Comparison of ENCODE assay signal across 9 cellular contexts in the genomic region with DNA sequence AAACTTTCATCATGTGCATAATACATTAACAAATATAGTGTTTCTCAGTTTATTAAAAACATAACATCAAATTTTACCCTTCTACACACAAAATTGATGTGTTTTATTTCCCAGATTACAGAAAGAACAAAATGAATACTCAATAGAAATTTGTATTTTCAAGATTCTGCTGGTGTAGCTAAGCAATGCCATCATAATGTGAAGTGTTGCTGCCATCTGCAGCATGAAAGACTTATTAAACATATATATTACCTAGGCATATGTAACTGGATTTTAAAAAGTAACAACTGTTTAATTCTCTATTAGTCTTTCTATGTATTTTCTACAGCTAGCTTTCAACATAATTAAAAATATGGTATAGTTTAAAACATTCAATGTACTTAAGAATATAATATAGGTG. TPM values are rescaled to one million over a fixed set of nuclear protein-coding genes. Genes with fewer than 3 reads are reported as not detected.
DNase-seq lines count a peak whose midpoint lies in the region; ATAC-seq and TF ChIP-seq lines count a peak whose summit lies in the region.
"Had no signal": no experiment of that assay in that cellular context is flagged by ENCODE, and none has a peak within 500 bp of the region (broad histone marks: within the 10 kb centered on the region; RNA-seq: fewer than 3 reads in every experiment).

No MANE protein-coding gene starts in this region.

- POLR2A ChIA-PET in A673 (lab: Charles Lee; ENCODE audit: low non-redundant PET), result no interaction called here

- no peaks in the 10 kb centered on the region for H3K9me3 ChIP-seq in A673 (ENCODE audit: low read depth, low read length, poor library complexity, severe bottlenecking)
- H3K9me3 ChIP-seq in lung (ENCODE audit: control insufficient read depth in 2 of 2, insufficient read depth in 1 of 2, low read length in 1 of 2), result peaks cover 0 to 2% of the 10 kb centered on the region in 2 donors

- H3K4me1 ChIP-seq in A673 (ENCODE audit: insufficient read depth, low read length, poor library complexity, severe bottlenecking), result no peaks in the 10 kb centered on the region
- no peaks in the 10 kb centered on the region for H3K4me1 ChIP-seq in lung (ENCODE audit: control insufficient read depth in 2 of 2, insufficient read depth in 2 of 2, low read length in 2 of 2)

- BruUV-seq in A673 (replicated peaks; lab: Mats Ljungman, UMichigan), result no TSS peak

- TF ChIP-seq CTCF in A673 (conservative IDR thresholded peaks at IDR 0.05; ENCODE audit: low read depth, low read length) (peak; percentile 52; the same call in 1 of the 2 replicates), lung (IDR thresholded peaks at IDR 0.05; ENCODE audit: control extremely low read depth, extremely low read depth) (peak; percentile 11)

- ATAC-seq in HG02759 (IDR thresholded peaks at IDR 0.05; ENCODE audit: unreplicated experiment) (peak; percentile 55), lung (ENCODE audit: insufficient read depth, low FRiP score) (no peak)

- H3K36me3 ChIP-seq in A673 (ENCODE audit: insufficient read depth, low read length, poor library complexity, severe bottlenecking), result no peaks in the 10 kb centered on the region
- no peaks in the 10 kb centered on the region for H3K36me3 ChIP-seq in lung (ENCODE audit: control insufficient read depth in 2 of 2, insufficient read depth in 2 of 2, low read length in 2 of 2)

- H3K27ac ChIP-seq in A673 (ENCODE audit: low read depth, low read length, poor library complexity, severe bottlenecking) (no peak overlapping the region), lung (ENCODE audit: low read depth in 1 of 2, low read length in 1 of 2) (no peak overlapping the region)

- CTCF ChIA-PET in A673 (lab: Charles Lee), result interaction anchor here (0.5 to 1.6 kb wide), 4 partner anchors 243 to 388 kb away, joined by 3 to 20 read pairs (median 4); no protein-coding TSS in a partner anchor

- no peaks in the 10 kb centered on the region for H3K27me3 ChIP-seq in A673 (replicated peaks; ENCODE audit: insufficient read depth, low read depth, low read length, poor library complexity)
- H3K27me3 ChIP-seq in lung (ENCODE audit: control insufficient read depth, insufficient read depth), result no peaks in the 10 kb centered on the region

- intact Hi-C loops in A673 (cut with micrococcal nuclease; ENCODE audit: unreplicated experiment), result loop anchor here (1.0 to 2.0 kb wide), 2 partner anchors 243 to 359 kb away; no protein-coding TSS in a partner anchor

- peak; percentile 62 for DNase-seq in A673 (ENCODE audit: low spot score)
- DNase-seq in DMS153 (lab: John Stamatoyannopoulos, UW), result peak; percentile 42
- DNase-seq in NCI-H774 (lab: John Stamatoyannopoulos, UW), result peak; percentile 26
- peak; percentile 12 for DNase-seq in brain pericyte (ENCODE audit: low read depth, low spot score)
- no peak for DNase-seq in lung (ENCODE audit: low spot score)
- DNase-seq in GM19240 (ENCODE audit: insufficient read length, low spot score), result no peak
- DNase-seq in cerebellar nuclear complex (lab: John Stamatoyannopoulos, UW), result no peak

- H3K4me3 ChIP-seq in A673 (ENCODE audit: low read depth, low read length, poor library complexity, severe bottlenecking) (no peak overlapping the region), lung (no peak overlapping the region)

RNA-seq across cellular contexts. Expression of gene PLSCR5, which starts 27.5 kb away (rescaled TPM):
- not detected in 2 replicates for total RNA-seq in A673 (2021)
- not detected for total RNA-seq in lung
- polyA plus RNA-seq in lung, result not detected
- polyA plus RNA-seq: keratinocyte had no signal

RNA-seq across cellular contexts. Expression of gene PLSCR1, which starts 33.3 kb away (rescaled TPM):
- total RNA-seq in A673 (2021), result 45.6 and 49.3 TPM in 2 replicates
- total RNA-seq in lung, result 100 to 1,000 TPM in 1 of 2 donors, 10 to 100 TPM in 1; 91.9 to 125 TPM
- 100 to 1,000 TPM in 1 of 2 donors, 10 to 100 TPM in 1; 38.6 to 211 TPM for polyA plus RNA-seq in lung

Comparison
In these comparisons a context has a peak if more than half of its experiments do, and no peak if none do; other contexts are left out.
1. DNase-seq: peak in A673 (single experiment), DMS153 (single experiment), NCI-H774 (single experiment) and brain pericyte (single experiment); none in lung (single experiment), GM19240 (single experiment) and cerebellar nuclear complex (0 of 2).